Comparison of ENCODE assay signal across 22 cellular contexts in the genomic region with DNA sequence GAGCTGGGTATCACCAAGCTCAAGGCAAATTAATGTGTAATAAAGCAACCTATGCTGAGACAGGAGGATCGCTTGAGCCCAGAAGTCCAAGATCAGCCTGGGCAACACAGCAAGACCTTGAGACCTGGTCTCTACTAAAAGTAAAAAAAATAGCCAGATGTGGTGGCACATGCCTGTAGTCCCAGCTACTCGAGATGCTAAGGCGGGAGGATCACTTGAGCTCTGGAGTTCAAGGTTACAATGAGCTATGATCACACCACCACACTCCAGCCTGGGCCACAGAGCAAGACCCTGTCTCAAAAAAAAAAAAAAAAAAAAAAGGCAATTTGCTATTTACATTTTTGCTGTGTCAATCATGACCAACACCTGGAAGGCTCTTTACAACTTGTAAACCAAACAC.
"Had no signal": no experiment of that assay in that cellular context is flagged by ENCODE, and none has a peak within 500 bp of the region (broad histone marks: within the 10 kb centered on the region; RNA-seq: fewer than 3 reads in every experiment).

No MANE protein-coding gene starts in this region.

- H3K4me1 ChIP-seq: breast epithelium, psoas muscle, upper lobe of right lung had no signal

- H3K27me3 ChIP-seq: breast epithelium, colonic mucosa, dorsolateral prefrontal cortex, esophagus muscularis mucosa, left lung, right atrium auricular region, upper lobe of right lung had no signal

- DNase-seq: activated CD8-positive, alpha-beta memory T cell treated with anti-CD3 and anti-CD28 coated beads, Interleukin-2, amount 50 U/mL, for 48 hours; activated naive CD4-positive, alpha-beta T cell treated with Interleukin-2 at 50 U/mL for 16 hours; activated naive CD8-positive, alpha-beta T cell treated with anti-CD3 and anti-CD28 coated beads, Interleukin-2, amount 10 ng/mL, durations not matched to agents 7 days and 5 days; activated T-cell treated with anti-CD3 and anti-CD28 coated beads, Interleukin-2, amount 50 U/mL, for 4 hours; amniotic stem cell; colonic mucosa; dorsolateral prefrontal cortex; glutamatergic neuron; kidney glomerular epithelial cell; left lung; naive thymus-derived CD8-positive, alpha-beta T cell; psoas muscle; stimulated activated CD4-positive, alpha-beta T cell treated with anti-CD3 and anti-CD28 coated beads, Interleukin-4, amount 100 ng/mL, for 24 hours; stimulated activated naive CD8-positive, alpha-beta T cell treated with anti-CD3 and anti-CD28 coated beads, Interleukin-15, Interleukin-2, amounts not matched to agents 100 U/mL and 50 U/mL, for 24 hours; upper lobe of right lung; WERI-Rb-1 had no signal

- FAIRE-seq: frontal cortex had no signal

- H3K36me3 ChIP-seq: breast epithelium, colonic mucosa, esophagus muscularis mucosa, left lung, right atrium auricular region, upper lobe of right lung, WERI-Rb-1 had no signal

- H3K9me3 ChIP-seq: breast epithelium, colonic mucosa, esophagus muscularis mucosa, left lung, psoas muscle, right atrium auricular region, upper lobe of right lung had no signal

- H3K27ac ChIP-seq: breast epithelium, colonic mucosa, dorsolateral prefrontal cortex, esophagus muscularis mucosa, hepatocyte, left lung, psoas muscle, right atrium auricular region, upper lobe of right lung, WERI-Rb-1 had no signal

- H3K4me3 ChIP-seq: breast epithelium, colonic mucosa, dorsolateral prefrontal cortex, esophagus muscularis mucosa, hepatocyte, left lung, lung, psoas muscle, right atrium auricular region, upper lobe of right lung had no signal

- H3K4me2 ChIP-seq: hepatocyte had no signal

- H2AFZ ChIP-seq: hepatocyte had no signal
